In the genomic region with DNA sequence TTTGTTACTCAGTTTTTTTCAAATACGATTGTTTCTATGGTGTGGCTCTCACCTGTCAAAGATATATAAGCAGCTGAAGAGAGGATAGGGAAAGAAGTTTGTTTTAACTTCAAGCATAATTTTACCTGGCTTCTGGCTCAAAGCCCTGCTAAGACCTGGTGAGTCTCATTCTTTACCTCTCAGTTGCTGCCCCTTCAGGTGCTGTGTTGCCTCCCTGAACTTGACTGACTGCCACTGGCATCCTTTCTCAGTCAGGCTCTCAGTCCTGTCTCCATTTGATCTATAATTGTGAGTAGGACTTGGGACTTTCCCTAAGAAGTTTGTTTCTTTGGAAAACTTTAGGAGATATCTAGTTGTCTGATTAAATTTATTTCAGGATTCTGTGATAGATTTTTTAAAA, we compare ENCODE assay signal across 28 cellular contexts.
"Had no signal": no experiment of that assay in that cellular context is flagged by ENCODE, and none has a peak within 500 bp of the region (broad histone marks: within the 10 kb centered on the region; RNA-seq: fewer than 3 reads in every experiment).

No MANE protein-coding gene starts in this region.

- H3K27me3 ChIP-seq: stomach, suprapubic skin, testis, thyroid gland, tibial artery, tibial nerve, transverse colon, upper lobe of left lung, uterus, vagina had no signal

- H3K4me3 ChIP-seq: stomach, suprapubic skin, testis, thoracic aorta, thyroid gland, tibial artery, tibial nerve, transverse colon, upper lobe of left lung, uterus, vagina had no signal

- H3K27me3 Mint-ChIP-seq: stimulated activated memory B cell treated with anti-CD40 and anti-IgM and Interleukin-4, amounts not matched to agents 10 μg/mL and 1 μg/mL and 100 μg/mL, for 72 hours; stimulated activated naive B cell treated with anti-CD40 and anti-IgM and Interleukin-4, amounts not matched to agents 10 μg/mL and 1 μg/mL and 100 μg/mL, for 72 hours; stimulated activated naive CD8-positive, alpha-beta T cell treated with anti-CD3 and anti-CD28 coated beads, Interleukin-15, amount 100 ng/mL, for 72 hours; stimulated activated naive CD8-positive, alpha-beta T cell treated with anti-CD3 and anti-CD28 coated beads, Interleukin-15, Interleukin-2, amounts not matched to agents 100 ng/mL and 50 ng/mL, for 24 hours; type B pancreatic cell had no signal

- DNase-seq: stimulated activated CD4-positive, alpha-beta T cell treated with anti-CD3 and anti-CD28 coated beads, Interleukin-2, amount 100 ng/mL, for 48 hours; stimulated activated CD4-positive, alpha-beta T cell treated with anti-CD3 and anti-CD28 coated beads, Interleukin-4, amount 100 ng/mL, for 1 hour; stimulated activated CD4-positive, alpha-beta T cell treated with anti-CD3 and anti-CD28 coated beads, Interleukin-4, amount 100 ng/mL, for 24 hours; stimulated activated CD4-positive, alpha-beta T cell treated with anti-CD3 and anti-CD28 coated beads, Interleukin-4, amount 100 ng/mL, for 4 hours; stimulated activated CD8-positive, alpha-beta memory T cell treated with anti-CD3 and anti-CD28 coated beads, Interleukin-4, amount 100 ng/mL, for 48 hours; stimulated activated naive B cell treated with anti-CD40 and anti-IgM and Interleukin-4, amounts not matched to agents 10 μg/mL and 1 μg/mL and 100 μg/mL, for 72 hours; stimulated activated naive CD4-positive, alpha-beta T cell; stimulated activated naive CD4-positive, alpha-beta T cell treated with Interleukin-2 at 50 U/mL for 16 hours; stimulated activated naive CD8-positive, alpha-beta T cell treated with anti-CD3 and anti-CD28 coated beads, Interleukin-15, amount 100 ng/mL, for 72 hours; stimulated activated naive CD8-positive, alpha-beta T cell treated with anti-CD3 and anti-CD28 coated beads, Interleukin-15, Interleukin-2, amounts not matched to agents 100 U/mL and 50 U/mL, for 24 hours; stomach; substantia nigra; testis; thyroid gland; tibial artery; transverse colon; trophoblast cell; upper lobe of left lung; uterus had no signal

- H3K36me3 Mint-ChIP-seq: stimulated activated effector memory CD8-positive, alpha-beta T cell treated with anti-CD3 and anti-CD28 coated beads, Interleukin-12 subunit alpha, Interleukin-12 subunit beta, amount 100 ng/mL, for 72 hours; stimulated activated memory B cell treated with anti-CD40 and anti-IgM and Interleukin-4, amounts not matched to agents 10 μg/mL and 1 μg/mL and 100 μg/mL, for 72 hours; stimulated activated naive B cell treated with anti-CD40 and anti-IgM and Interleukin-4, amounts not matched to agents 10 μg/mL and 1 μg/mL and 100 μg/mL, for 72 hours; type B pancreatic cell had no signal

- H3K4me1 Mint-ChIP-seq: stimulated activated effector memory CD8-positive, alpha-beta T cell treated with anti-CD3 and anti-CD28 coated beads, Interleukin-12 subunit alpha, Interleukin-12 subunit beta, amount 100 ng/mL, for 72 hours; stimulated activated memory B cell treated with anti-CD40 and anti-IgM and Interleukin-4, amounts not matched to agents 10 μg/mL and 1 μg/mL and 100 μg/mL, for 72 hours; stimulated activated naive B cell treated with anti-CD40 and anti-IgM and Interleukin-4, amounts not matched to agents 10 μg/mL and 1 μg/mL and 100 μg/mL, for 72 hours; stimulated activated naive CD8-positive, alpha-beta T cell treated with anti-CD3 and anti-CD28 coated beads, Interleukin-15, amount 100 ng/mL, for 72 hours had no signal

- H3K27ac Mint-ChIP-seq: stimulated activated effector memory CD8-positive, alpha-beta T cell treated with anti-CD3 and anti-CD28 coated beads, Interleukin-12 subunit alpha, Interleukin-12 subunit beta, amount 100 ng/mL, for 72 hours; stimulated activated memory B cell treated with anti-CD40 and anti-IgM and Interleukin-4, amounts not matched to agents 10 μg/mL and 1 μg/mL and 100 μg/mL, for 72 hours; stimulated activated naive B cell treated with anti-CD40 and anti-IgM and Interleukin-4, amounts not matched to agents 10 μg/mL and 1 μg/mL and 100 μg/mL, for 72 hours; stimulated activated naive CD8-positive, alpha-beta T cell treated with anti-CD3 and anti-CD28 coated beads, Interleukin-15, amount 100 ng/mL, for 72 hours; stimulated activated naive CD8-positive, alpha-beta T cell treated with anti-CD3 and anti-CD28 coated beads, Interleukin-15, Interleukin-2, amounts not matched to agents 100 ng/mL and 50 ng/mL, for 24 hours; type B pancreatic cell had no signal

- H3K4me3 Mint-ChIP-seq: stimulated activated effector memory CD8-positive, alpha-beta T cell treated with anti-CD3 and anti-CD28 coated beads, Interleukin-12 subunit alpha, Interleukin-12 subunit beta, amount 100 ng/mL, for 72 hours; stimulated activated memory B cell treated with anti-CD40 and anti-IgM and Interleukin-4, amounts not matched to agents 10 μg/mL and 1 μg/mL and 100 μg/mL, for 72 hours; stimulated activated naive B cell treated with anti-CD40 and anti-IgM and Interleukin-4, amounts not matched to agents 10 μg/mL and 1 μg/mL and 100 μg/mL, for 72 hours; stimulated activated naive CD8-positive, alpha-beta T cell treated with anti-CD3 and anti-CD28 coated beads, Interleukin-15, amount 100 ng/mL, for 72 hours; stimulated activated naive CD8-positive, alpha-beta T cell treated with anti-CD3 and anti-CD28 coated beads, Interleukin-15, Interleukin-2, amounts not matched to agents 100 ng/mL and 50 ng/mL, for 24 hours; type B pancreatic cell had no signal

- ATAC-seq: stimulated activated effector memory CD8-positive, alpha-beta T cell treated with anti-CD3 and anti-CD28 coated beads, Interleukin-12 subunit alpha, Interleukin-12 subunit beta, amount 100 ng/mL, for 72 hours; stimulated activated memory B cell treated with anti-CD40 and anti-IgM and Interleukin-4, amounts not matched to agents 10 μg/mL and 1 μg/mL and 100 μg/mL, for 72 hours; stimulated activated naive B cell treated with anti-CD40 and anti-IgM and Interleukin-4, amounts not matched to agents 10 μg/mL and 1 μg/mL and 100 μg/mL, for 72 hours; stimulated activated naive CD8-positive, alpha-beta T cell treated with anti-CD3 and anti-CD28 coated beads, Interleukin-15, amount 100 ng/mL, for 72 hours; stimulated activated naive CD8-positive, alpha-beta T cell treated with anti-CD3 and anti-CD28 coated beads, Interleukin-15, Interleukin-2, amounts not matched to agents 100 U/mL and 50 U/mL, for 24 hours had no signal

- H3K4me1 ChIP-seq: stomach, suprapubic skin, testis, thyroid gland, tibial artery, tibial nerve, transverse colon, upper lobe of left lung, uterus, vagina had no signal

- H3K9me3 ChIP-seq: testis, thoracic aorta, thyroid gland, transverse colon, upper lobe of left lung, uterus, vagina had no signal

- FAIRE-seq: urothelium cell line had no signal

- H3K36me3 ChIP-seq: stomach, suprapubic skin, thoracic aorta, thyroid gland, tibial artery, tibial nerve, transverse colon, upper lobe of left lung, uterus, vagina had no signal

- H3K27ac ChIP-seq: stomach, suprapubic skin, testis, thoracic aorta, thyroid gland, tibial artery, tibial nerve, transverse colon, upper lobe of left lung, uterus, vagina had no signal
